In the genomic region with DNA sequence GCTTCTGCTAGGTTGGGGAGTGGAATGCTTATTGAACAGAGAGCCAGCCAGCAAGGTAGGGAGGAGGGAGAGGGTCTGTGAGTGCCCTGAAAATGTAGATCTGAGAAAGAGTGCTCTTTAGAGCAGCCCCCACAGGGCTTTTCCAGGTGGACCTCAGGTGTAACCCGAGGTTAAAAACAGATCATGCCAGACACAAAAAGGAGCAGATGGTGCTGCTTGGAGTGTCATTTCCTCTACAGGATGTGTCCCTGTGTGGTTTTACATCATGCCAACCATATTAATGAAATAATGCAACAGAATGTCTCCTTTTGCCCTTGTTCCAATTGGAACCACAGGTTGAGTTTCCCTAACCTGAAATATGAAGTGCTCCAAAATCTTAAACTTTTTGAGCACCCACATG, we compare ENCODE assay signal across 13 cellular contexts. TPM values are rescaled to one million over a fixed set of nuclear protein-coding genes. Genes with fewer than 3 reads are reported as not detected.
DNase-seq lines count a peak whose midpoint lies in the region; ATAC-seq and TF ChIP-seq lines count a peak whose summit lies in the region.
"Had no signal": no experiment of that assay in that cellular context is flagged by ENCODE, and none has a peak within 500 bp of the region (broad histone marks: within the 10 kb centered on the region; RNA-seq: fewer than 3 reads in every experiment).

No MANE protein-coding gene starts in this region.

- H2AFZ ChIP-seq in OCI-LY7 (ENCODE audit: low read length): no peak overlapping the region

- H3K27ac ChIP-seq in OCI-LY7 (ENCODE audit: low read depth, low read length, poor library complexity, severe bottlenecking) (peak overlapping the region; percentile 99), esophagus (ENCODE audit: low read depth in 2 of 2, low read length in 1 of 2) (peak overlapping the region; percentile 29 to 67), tibial nerve (peak overlapping the region in 3 of 4 donors; percentile 31 to 43 (median 36))
- H3K27ac ChIP-seq: cardiac muscle cell had no signal

- peaks cover 93% of the 10 kb centered on the region for H3K4me1 ChIP-seq in OCI-LY7 (ENCODE audit: insufficient read depth, low read length, poor library complexity, severe bottlenecking)
- H3K4me1 ChIP-seq in esophagus (ENCODE audit: control insufficient read depth in 2 of 2, insufficient read depth in 2 of 2, low read length in 1 of 2): peaks cover 0 to 10% of the 10 kb centered on the region in 2 donors
- H3K4me1 ChIP-seq in tibial nerve: peaks cover 0 to 100% (median 75%) of the 10 kb centered on the region in 4 donors

- peak overlapping the region; percentile 95 for H3K27ac Mint-ChIP-seq in activated T-cell treated with anti-CD3 and anti-CD28 coated beads, Interleukin-2, amount 50 U/mL, for 72 hours
- no peak overlapping the region for H3K27ac Mint-ChIP-seq in osteocyte (ENCODE audit: unreplicated experiment)

- BruUV-seq in OCI-LY7 (replicated peaks; lab: Mats Ljungman, UMichigan): no TSS peak

- H3K9me3 ChIP-seq in OCI-LY7 (ENCODE audit: low read length): peaks cover 6% of the 10 kb centered on the region; the same call in 1 of the 2 replicates
- H3K9me3 ChIP-seq in esophagus (ENCODE audit: control insufficient read depth in 2 of 2, insufficient read depth in 1 of 2, low read depth in 1 of 2, low read length in 1 of 2): no peaks in the 10 kb centered on the region
- no peaks in the 10 kb centered on the region for H3K9me3 ChIP-seq in tibial nerve
- H3K9me3 ChIP-seq: BE2C, MG63, stomach had no signal

- peaks cover 13 to 19% of the 10 kb centered on the region in 2 donors for H3K36me3 Mint-ChIP-seq in activated T-cell treated with anti-CD3 and anti-CD28 coated beads, Interleukin-2, amount 50 U/mL, for 72 hours (ENCODE audit: insufficient read depth in 2 of 2)
- H3K36me3 Mint-ChIP-seq in osteocyte (ENCODE audit: unreplicated experiment): peaks cover 11% of the 10 kb centered on the region

- CTCF ChIA-PET in OCI-LY7 (lab: Charles Lee; ENCODE audit: unreplicated experiment): no interaction called here

- peaks cover 70% of the 10 kb centered on the region for H3K36me3 ChIP-seq in OCI-LY7 (ENCODE audit: insufficient read depth, low read length)
- no peaks in the 10 kb centered on the region for H3K36me3 ChIP-seq in esophagus (ENCODE audit: control insufficient read depth in 2 of 2, insufficient read depth in 2 of 2, low read length in 1 of 2)
- no peaks in the 10 kb centered on the region for H3K36me3 ChIP-seq in tibial nerve
- H3K36me3 ChIP-seq: BE2C, cardiac muscle cell, MG63, stomach had no signal

- H3K4me3 ChIP-seq in OCI-LY7 (ENCODE audit: low read depth, low read length, poor library complexity, severe bottlenecking) (peak overlapping the region; percentile 78), esophagus (ENCODE audit: low read depth in 1 of 2, low read length in 2 of 2) (no peak overlapping the region), tibial nerve (no peak overlapping the region)
- H3K4me3 ChIP-seq: cardiac muscle cell, MG63, stomach had no signal

- TF ChIP-seq CTCF in OCI-LY7 (conservative IDR thresholded peaks at IDR 0.05; ENCODE audit: low read length) (no peak), tibial nerve (IDR thresholded peaks at IDR 0.05) (no peak), osteocyte (IDR thresholded peaks at IDR 0.05) (no peak)

- TF ChIP-seq POLR2A in tibial nerve (IDR thresholded peaks at IDR 0.05): no peak

- no peaks in the 10 kb centered on the region for H3K27me3 Mint-ChIP-seq in activated T-cell treated with anti-CD3 and anti-CD28 coated beads, Interleukin-2, amount 50 U/mL, for 72 hours (ENCODE audit: low read depth)
- H3K27me3 Mint-ChIP-seq in osteocyte (ENCODE audit: unreplicated experiment): no peaks in the 10 kb centered on the region

- no peaks in the 10 kb centered on the region for H3K9me2 ChIP-seq in OCI-LY7 (ENCODE audit: insufficient read depth, low read length)

- no peak for DNase-seq in activated T-cell treated with anti-CD3 and anti-CD28 coated beads, Interleukin-2, amount 50 U/mL, for 72 hours
- DNase-seq in activated T-cell treated with anti-CD3 and anti-CD28 coated beads, Interleukin-2, amount 50 U/mL, for 1 hour: no peak
- DNase-seq in OCI-LY7 (ENCODE audit: low spot score) (peak; percentile 57), tibial nerve (ENCODE audit: low spot score in 2 of 2) (no peak), osteocyte (ENCODE audit: extremely low spot score, unreplicated experiment) (no peak)
- DNase-seq: BE2C, MG63, NCI-H526, stomach had no signal

- H3K9me3 Mint-ChIP-seq in activated T-cell treated with anti-CD3 and anti-CD28 coated beads, Interleukin-2, amount 50 U/mL, for 72 hours: no peaks in the 10 kb centered on the region
- H3K9me3 Mint-ChIP-seq in osteocyte (ENCODE audit: unreplicated experiment): no peaks in the 10 kb centered on the region

- TF ChIP-seq EP300 in tibial nerve (IDR thresholded peaks at IDR 0.05): no peak

- H3K4me2 ChIP-seq in OCI-LY7 (ENCODE audit: low read length): peak overlapping the region; percentile 97

- peaks cover 89% of the 10 kb centered on the region for H3K79me2 ChIP-seq in OCI-LY7 (ENCODE audit: insufficient read depth, low read depth, low read length)

- H3K27me3 ChIP-seq in esophagus (ENCODE audit: control insufficient read depth in 1 of 2, insufficient read depth in 2 of 2, low read length in 2 of 2) (no peaks in the 10 kb centered on the region), tibial nerve (no peaks in the 10 kb centered on the region)
- H3K27me3 ChIP-seq: BE2C, cardiac muscle cell, MG63, stomach had no signal

- ATAC-seq in activated T-cell treated with anti-CD3 and anti-CD28 coated beads, Interleukin-2, amount 50 U/mL, for 72 hours (replicated peaks in 1 of 2): no peak
- ATAC-seq in GM21367 (IDR thresholded peaks at IDR 0.05; ENCODE audit: unreplicated experiment) (no peak), HG02610 (IDR thresholded peaks at IDR 0.05; ENCODE audit: unreplicated experiment) (no peak)

- POLR2A ChIA-PET in OCI-LY7 (lab: Charles Lee): interaction anchor here (0.6 to 3.8 kb wide), 2 partner anchors 12 to 102 kb away, joined by 3 to 22 read pairs; no protein-coding TSS in a partner anchor

- WGBS in esophagus, 2 donors: 24 to 43% methylated on average over 1 of the region's 1 CpG
- WGBS in tibial nerve, 2 donors: 61 to 79% methylated on average over 1 of the region's 1 CpG

- H3K4me3 Mint-ChIP-seq in activated T-cell treated with anti-CD3 and anti-CD28 coated beads, Interleukin-2, amount 50 U/mL, for 72 hours: peak overlapping the region; percentile 87 to 92
- no peak overlapping the region for H3K4me3 Mint-ChIP-seq in osteocyte (ENCODE audit: unreplicated experiment)

- H4K20me1 ChIP-seq in OCI-LY7 (ENCODE audit: insufficient read depth, low read length): peaks cover 49% of the 10 kb centered on the region

- intact Hi-C loops in OCI-LY7 (cut with micrococcal nuclease; ENCODE audit: unreplicated experiment): loop anchor here (5.0 to 10.0 kb wide), 3 partner anchors 220 to 1187 kb away; partner anchors contain the start of genes ERH, MAP3K9, SLC39A9 and TTC9

- H3K4me1 Mint-ChIP-seq in activated T-cell treated with anti-CD3 and anti-CD28 coated beads, Interleukin-2, amount 50 U/mL, for 72 hours (ENCODE audit: low read depth): peaks cover 96% of the 10 kb centered on the region
- H3K4me1 Mint-ChIP-seq in osteocyte (ENCODE audit: unreplicated experiment): peaks cover 73% of the 10 kb centered on the region

RNA-seq across cellular contexts. Expression of gene SUSD6, which starts 6.4 kb away (rescaled TPM):
- 10 to 100 TPM; 60.3 to 73.8 TPM for total RNA-seq in activated T-cell treated with anti-CD3 and anti-CD28 coated beads, Interleukin-2, amount 50 U/mL, for 72 hours
- total RNA-seq in OCI-LY7 (2014; rRNA removed; shearing (Covaris generic)): 19.3 and 23.1 TPM in 2 replicates
- total RNA-seq in OCI-LY7 (2022): 40.9 and 43.6 TPM in 2 replicates
- polyA plus RNA-seq in esophagus: 10 to 100 TPM; 16.2 to 30.3 TPM
- total RNA-seq in tibial nerve: 10 to 100 TPM; 54.4 to 66.3 (median 57.7) TPM
- 30.6 and 31.2 TPM in 2 replicates for total RNA-seq in osteocyte

RNA-seq across cellular contexts. Expression of gene CCDC177, which starts 43.1 kb away (rescaled TPM):
- total RNA-seq in activated T-cell treated with anti-CD3 and anti-CD28 coated beads, Interleukin-2, amount 50 U/mL, for 72 hours: not detected
- total RNA-seq in OCI-LY7 (2014; rRNA removed; shearing (Covaris generic)): not detected in 2 replicates
- not detected in 2 replicates for total RNA-seq in OCI-LY7 (2022)
- under 1 TPM; 0.01 to 0.04 TPM for polyA plus RNA-seq in esophagus
- total RNA-seq in tibial nerve: not detected
- total RNA-seq in osteocyte: not detected in 2 replicates
- total RNA-seq: cardiac muscle cell had no signal
- polyA plus RNA-seq: cardiac muscle cell had no signal

Comparison
In these comparisons a context has a peak if more than half of its experiments do, and no peak if none do; other contexts are left out.
1. H3K27ac ChIP-seq: peak in every context shown above with its lines; median percentile 99 in OCI-LY7; 48 in esophagus; 36 in tibial nerve.